ENCODE assay signal across 17 cellular contexts in genomic region chr5:156706631-156707030, GRCh38.
"Had no signal": no experiment of that assay in that cellular context is flagged by ENCODE, and none has a peak within 500 bp of the region (broad histone marks: within the 10 kb centered on the region; RNA-seq: fewer than 3 reads in every experiment).

No MANE protein-coding gene starts in this region.

- H3K27me3 ChIP-seq: esophagus squamous epithelium, pancreas had no signal

- H3K36me3 ChIP-seq: esophagus squamous epithelium, left ventricle myocardium inferior, pancreas had no signal

- H3K4me3 ChIP-seq: esophagus squamous epithelium, left ventricle myocardium inferior, lung, pancreas had no signal

- H3K4me1 ChIP-seq: esophagus squamous epithelium, pancreas had no signal

- H3K9me3 ChIP-seq: esophagus squamous epithelium, left ventricle myocardium inferior, pancreas had no signal

- DNase-seq: effector memory CD8-positive, alpha-beta T cell; esophagus squamous epithelium; foreskin fibroblast; kidney; left cardiac atrium; left ventricle myocardium inferior; mesenchymal stem cell; naive B cell; occipital lobe; pancreas; right cardiac atrium; small intestine; stimulated activated CD4-positive, alpha-beta T cell treated with anti-CD3 and anti-CD28 coated beads, Interleukin-12 subunit alpha, Interleukin-12 subunit beta, amount 100 ng/mL, for 4 hours; stimulated activated CD4-positive, alpha-beta T cell treated with anti-CD3 and anti-CD28 coated beads, Interleukin-2, amount 100 ng/mL, for 48 hours; stimulated activated naive CD4-positive, alpha-beta T cell treated with Interleukin-2 at 50 U/mL for 16 hours; trophoblast cell had no signal

- H3K27ac ChIP-seq: esophagus squamous epithelium, left ventricle myocardium inferior, pancreas had no signal
